ENCODE assay signal across 8 cellular contexts in genomic region chr2:112958428-112959108, GRCh38. TPM values are rescaled to one million over a fixed set of nuclear protein-coding genes. Genes with fewer than 3 reads are reported as not detected.
A peak's percentile ranks its signal among the peaks of the same experiment; 100 is the strongest.
DNase-seq lines count a peak whose midpoint lies in the region; FAIRE-seq and TF ChIP-seq lines count a peak whose summit lies in the region.

No MANE protein-coding gene starts in this region.

- H3K9me3 ChIP-seq in SK-N-MC (ENCODE audit: low read depth, low read length), result no peaks in the 10 kb centered on the region

- in situ Hi-C loops in brain microvascular endothelial cell (cut with HindIII; ENCODE audit: low pct_ligation_motif_present, low sequenced_read_pairs), result no loop called here

- H3K4me3 ChIP-seq in SK-N-MC, result no peak overlapping the region
- no peak overlapping the region for H3K4me3 ChIP-seq in brain microvascular endothelial cell (ENCODE audit: low read depth, low read length)

- peak; percentile 54 to 58 for DNase-seq in AML-193 (lab: John Stamatoyannopoulos, UW)
- DNase-seq in GM12891 (ENCODE audit: insufficient read length, low spot score), result peak; percentile 20
- DNase-seq in M059J (ENCODE audit: low read depth), result peak; percentile 68
- peak; percentile 22 for DNase-seq in SK-N-MC (ENCODE audit: low read depth, low spot score)
- peak; percentile 68 for DNase-seq in brain microvascular endothelial cell
- DNase-seq in iris pigment epithelial cell (ENCODE audit: low read depth), result peak; percentile 55
- peak; percentile 13 for DNase-seq in stimulated activated naive CD4-positive, alpha-beta T cell treated with Interleukin-2 at 50 U/mL for 16 hours (lab: John Stamatoyannopoulos, UW)
- DNase-seq in HPDE6-E6E7 (ENCODE audit: extremely low spot score), result no peak

- TF ChIP-seq POLR2A in GM12891 (IDR thresholded peaks at IDR 0.05; ENCODE audit: low read depth, low read length), result no peak

- peak; percentile 76 for FAIRE-seq in GM12891 (lab: Jason Lieb, UNC)

- TF ChIP-seq CTCF in brain microvascular endothelial cell (IDR thresholded peaks at IDR 0.05; ENCODE audit: low read depth, low read length, missing control alignments), result peak; percentile 90

- H3K27ac ChIP-seq in SK-N-MC (no peak overlapping the region), brain microvascular endothelial cell (no peak overlapping the region)

- H3K27me3 ChIP-seq in brain microvascular endothelial cell (replicated peaks), result peaks cover 3% of the 10 kb centered on the region

- H3K9ac ChIP-seq in SK-N-MC (ENCODE audit: insufficient read length), result no peak overlapping the region

- H3K36me3 ChIP-seq in SK-N-MC (ENCODE audit: insufficient read depth, low read length) (no peaks in the 10 kb centered on the region), brain microvascular endothelial cell (replicated peaks) (no peaks in the 10 kb centered on the region)

TF ChIP-seq in GM12891, 5 proteins besides CTCF, POLR2A, EP300 and RAD21:
- TF ChIP-seq SPI1 (IDR thresholded peaks at IDR 0.05; ENCODE audit: low read depth, low read length), result no peak
- TF ChIP-seq POLR2AphosphoS5 (IDR thresholded peaks at IDR 0.05; ENCODE audit: low read depth, low read length), result no peak
- TF ChIP-seq TAF1 (IDR thresholded peaks at IDR 0.05; ENCODE audit: low read depth, low read length), result no peak
- TF ChIP-seq PAX5 (IDR thresholded peaks at IDR 0.05; ENCODE audit: insufficient read depth, low read length, severe bottlenecking), result no peak
- peak; percentile 29; the same call in 1 of the 2 replicates for TF ChIP-seq POU2F2 (IDR thresholded peaks at IDR 0.05; ENCODE audit: low read depth, low read length)

RNA-seq across cellular contexts. Expression of gene IL36G, which starts 19.2 kb away (rescaled TPM):
- polyA plus RNA-seq in GM12891 (2012; ENCODE audit: low read depth, missing spikeins), result not detected
- not detected in 2 replicates for total RNA-seq in M059J (2014; rRNA removed; shearing (Covaris generic))

RNA-seq across cellular contexts. Expression of gene IL36A, which starts 46.7 kb away (rescaled TPM):
- not detected for polyA plus RNA-seq in GM12891 (2012; ENCODE audit: low read depth, missing spikeins)
- total RNA-seq in M059J (2014; rRNA removed; shearing (Covaris generic)), result not detected in 2 replicates

RNA-seq across cellular contexts. Expression of gene IL37, which starts 47.6 kb away (rescaled TPM):
- not detected for polyA plus RNA-seq in GM12891 (2012; ENCODE audit: low read depth, missing spikeins)
- 0.30 TPM in 1 of 2 replicates, not detected in the other for total RNA-seq in M059J (2014; rRNA removed; shearing (Covaris generic))
